In genomic region chr1:175600721-175601440, GRCh38 we compare ENCODE assay signal across 9 cellular contexts.
DNase-seq lines count a peak whose midpoint lies in the region; ATAC-seq lines count a peak whose summit lies in the region.
"Had no signal": no experiment of that assay in that cellular context is flagged by ENCODE, and none has a peak within 500 bp of the region (broad histone marks: within the 10 kb centered on the region; RNA-seq: fewer than 3 reads in every experiment).

No MANE protein-coding gene starts in this region.

- H3K4me1 Mint-ChIP-seq in activated CD4-positive, alpha-beta T cell treated with anti-CD3 and anti-CD28 coated beads, Interleukin-2, amount 10 ng/mL, durations not matched to agents 24 days and 14 days, result peaks cover 20% of the 10 kb centered on the region

- peak overlapping the region; percentile 47 for H3K4me3 Mint-ChIP-seq in activated CD4-positive, alpha-beta T cell treated with anti-CD3 and anti-CD28 coated beads, Interleukin-2, amount 10 ng/mL, durations not matched to agents 24 days and 14 days
- H3K4me3 Mint-ChIP-seq: activated CD4-positive, alpha-beta T cell treated with anti-CD3 and anti-CD28 coated beads, Interleukin-2, amount 10 ng/mL, durations not matched to agents 7 days and 5 days had no signal

- ATAC-seq in HG02943 (IDR thresholded peaks at IDR 0.05; ENCODE audit: low read depth, unreplicated experiment), result peak; percentile 92

- DNase-seq in activated CD4-positive, alpha-beta T cell treated with anti-CD3 and anti-CD28 coated beads, Interleukin-2, amount 10 ng/mL, durations not matched to agents 24 days and 14 days, result peak; percentile 76
- no peak for DNase-seq in activated CD4-positive, alpha-beta T cell treated with anti-CD3 and anti-CD28 coated beads for 1 hour
- DNase-seq in NCI-H526 (lab: John Stamatoyannopoulos, UW), result peak; percentile 73 to 84
- no peak for DNase-seq in NCI-H1105 (lab: John Stamatoyannopoulos, UW)
- DNase-seq in middle frontal gyrus (ENCODE audit: extremely low spot score, low spot score), result no peak
- no peak for DNase-seq in putamen (ENCODE audit: low spot score)
- no peak for DNase-seq in dermis blood vessel endothelial cell
- DNase-seq: activated CD4-positive, alpha-beta T cell treated with anti-CD3 and anti-CD28 coated beads, Interleukin-2, amount 10 ng/mL, durations not matched to agents 7 days and 5 days had no signal

- intact Hi-C loops in activated CD4-positive, alpha-beta T cell treated with anti-CD3 and anti-CD28 coated beads, Interleukin-2, amount 10 ng/mL, durations not matched to agents 24 days and 14 days (cut with micrococcal nuclease), result no loop called here

- no peaks in the 10 kb centered on the region for H3K36me3 Mint-ChIP-seq in activated CD4-positive, alpha-beta T cell treated with anti-CD3 and anti-CD28 coated beads, Interleukin-2, amount 10 ng/mL, durations not matched to agents 24 days and 14 days (ENCODE audit: low read depth)

- peak overlapping the region; percentile 54 for H3K27ac Mint-ChIP-seq in activated CD4-positive, alpha-beta T cell treated with anti-CD3 and anti-CD28 coated beads, Interleukin-2, amount 10 ng/mL, durations not matched to agents 24 days and 14 days
- H3K27ac Mint-ChIP-seq: activated CD4-positive, alpha-beta T cell treated with anti-CD3 and anti-CD28 coated beads, Interleukin-2, amount 10 ng/mL, durations not matched to agents 7 days and 5 days had no signal

- peaks cover 25% of the 10 kb centered on the region for H3K27me3 Mint-ChIP-seq in activated CD4-positive, alpha-beta T cell treated with anti-CD3 and anti-CD28 coated beads, Interleukin-2, amount 10 ng/mL, durations not matched to agents 24 days and 14 days

- H3K9me3 Mint-ChIP-seq in activated CD4-positive, alpha-beta T cell treated with anti-CD3 and anti-CD28 coated beads, Interleukin-2, amount 10 ng/mL, durations not matched to agents 24 days and 14 days, result no peaks in the 10 kb centered on the region
- H3K9me3 Mint-ChIP-seq: activated CD4-positive, alpha-beta T cell treated with anti-CD3 and anti-CD28 coated beads, Interleukin-2, amount 10 ng/mL, durations not matched to agents 7 days and 5 days had no signal

Comparison
In these comparisons a context has a peak if more than half of its experiments do, and no peak if none do; other contexts are left out.
1. DNase-seq: peak in activated CD4-positive, alpha-beta T cell treated with anti-CD3 and anti-CD28 coated beads, Interleukin-2, amount 10 ng/mL, durations not matched to agents 24 days and 14 days (single experiment) and NCI-H526 (2 of 2); none in activated CD4-positive, alpha-beta T cell treated with anti-CD3 and anti-CD28 coated beads for 1 hour (single experiment), NCI-H1105 (single experiment), middle frontal gyrus (single experiment), putamen (single experiment) and dermis blood vessel endothelial cell (single experiment).